ENCODE assay signal across 9 cellular contexts in genomic region chr13:113862191-113862765, GRCh38. TPM values are rescaled to one million over a fixed set of nuclear protein-coding genes. Genes with fewer than 3 reads are reported as not detected.
DNase-seq lines count a peak whose midpoint lies in the region; ATAC-seq, FAIRE-seq and TF ChIP-seq lines count a peak whose summit lies in the region.
"Had no signal": no experiment of that assay in that cellular context is flagged by ENCODE, and none has a peak within 500 bp of the region (broad histone marks: within the 10 kb centered on the region; RNA-seq: fewer than 3 reads in every experiment).

No MANE protein-coding gene starts in this region.

- H3K4me1 Mint-ChIP-seq in astrocyte (ENCODE audit: low read depth, unreplicated experiment) = peaks cover 36% of the 10 kb centered on the region

- no peak overlapping the region for H2AFZ ChIP-seq in astrocyte (ENCODE audit: low read depth, low read length)

- no peaks in the 10 kb centered on the region for H3K27me3 Mint-ChIP-seq in astrocyte (ENCODE audit: low read depth, unreplicated experiment)

- peaks cover 55% of the 10 kb centered on the region for H4K20me1 ChIP-seq in astrocyte (ENCODE audit: insufficient read depth, low read length)

- H3K4me3 Mint-ChIP-seq in astrocyte (ENCODE audit: unreplicated experiment) = peak overlapping the region; percentile 96

- peak overlapping the region; percentile 90 for H3K4me2 ChIP-seq in astrocyte (ENCODE audit: low read length)

- H3K27me3 ChIP-seq in astrocyte (ENCODE audit: insufficient read depth, low read length) (no peaks in the 10 kb centered on the region), iPS-20b (ENCODE audit: insufficient read depth, low read length) (peaks cover 40% of the 10 kb centered on the region), stomach smooth muscle (ENCODE audit: control insufficient read depth in 1 of 2, insufficient read depth in 2 of 2, low read length in 2 of 2) (no peaks in the 10 kb centered on the region)

- H3K4me1 ChIP-seq in astrocyte (ENCODE audit: insufficient read depth, low read length) = peaks cover 32% of the 10 kb centered on the region
- peaks cover 40% of the 10 kb centered on the region; the same call in 1 of the 2 replicates for H3K4me1 ChIP-seq in iPS-20b (ENCODE audit: insufficient read depth, low read length)
- H3K4me1 ChIP-seq in stomach smooth muscle (ENCODE audit: control insufficient read depth, insufficient read depth, low read length) = peaks cover 34% of the 10 kb centered on the region

- H3K9me3 ChIP-seq in astrocyte (ENCODE audit: insufficient read depth, low read depth, low read length) = no peaks in the 10 kb centered on the region
- no peaks in the 10 kb centered on the region for H3K9me3 ChIP-seq in iPS-20b (ENCODE audit: insufficient read depth, low read depth, low read length)
- no peaks in the 10 kb centered on the region for H3K9me3 ChIP-seq in stomach smooth muscle (ENCODE audit: control insufficient read depth in 2 of 2, low read length in 2 of 2)

- H3K36me3 Mint-ChIP-seq in astrocyte (ENCODE audit: low read depth, unreplicated experiment) = peaks cover 12% of the 10 kb centered on the region

- no peaks in the 10 kb centered on the region for H3K9me3 Mint-ChIP-seq in astrocyte (ENCODE audit: unreplicated experiment)

- H3K27ac Mint-ChIP-seq in astrocyte (ENCODE audit: unreplicated experiment) = peak overlapping the region; percentile 84

- DNase-seq in DMS79 treated with DMSO at 0.1 percent for 48 hours (lab: John Stamatoyannopoulos, UW) (peak; percentile 74), DMS79 (lab: John Stamatoyannopoulos, UW) (no peak), astrocyte (ENCODE audit: low read depth) (no peak), T-helper 9 cell (no peak)

- peaks cover 18% of the 10 kb centered on the region for H3K36me3 ChIP-seq in astrocyte (ENCODE audit: insufficient read depth, low read length)
- peaks cover 9% of the 10 kb centered on the region; the same call in 1 of the 2 replicates for H3K36me3 ChIP-seq in iPS-20b (ENCODE audit: insufficient read depth, low read depth, low read length)
- peaks cover 3 to 12% of the 10 kb centered on the region in 2 donors for H3K36me3 ChIP-seq in stomach smooth muscle (ENCODE audit: control insufficient read depth in 2 of 2, insufficient read depth in 2 of 2, low read length in 2 of 2)

- TF ChIP-seq CTCF in astrocyte (IDR thresholded peaks at IDR 0.05; ENCODE audit: insufficient read depth, low read depth, low read length) = no peak

- H3K27ac ChIP-seq in astrocyte (ENCODE audit: low read depth, low read length) (no peak overlapping the region), iPS-20b (ENCODE audit: low read length) (no peak overlapping the region), stomach smooth muscle (ENCODE audit: low read length) (peak overlapping the region; percentile 58)
- H3K27ac ChIP-seq: 22Rv1 had no signal

- peak overlapping the region; percentile 78 for H3K9ac ChIP-seq in astrocyte (ENCODE audit: low read length)
- H3K9ac ChIP-seq in iPS-20b (ENCODE audit: low read depth, low read length) = no peak overlapping the region
- H3K9ac ChIP-seq in stomach smooth muscle (ENCODE audit: low read length in 2 of 2) = peak overlapping the region; percentile 29 to 69

- ATAC-seq in GM19035 (IDR thresholded peaks at IDR 0.05; ENCODE audit: unreplicated experiment) (no peak), GM21381 (IDR thresholded peaks at IDR 0.05; ENCODE audit: unreplicated experiment) (no peak)

- peaks cover 70% of the 10 kb centered on the region for H3K79me2 ChIP-seq in astrocyte (ENCODE audit: insufficient read depth, low read length)

- no peak for FAIRE-seq in astrocyte (lab: Jason Lieb, UNC)

- H3K4me3 ChIP-seq in astrocyte (ENCODE audit: insufficient read depth, low read depth, low read length) (peak overlapping the region; percentile 85), iPS-20b (ENCODE audit: low read length) (peak overlapping the region; percentile 65), stomach smooth muscle (ENCODE audit: low read length in 2 of 2) (peak overlapping the region; percentile 58 to 80)

RNA-seq across cellular contexts. Expression of gene GAS6, which starts 1.6 kb away (rescaled TPM):
- 252 and 287 TPM in 2 replicates for total RNA-seq in astrocyte
